ENCODE assay signal across 8 cellular contexts in the genomic region with DNA sequence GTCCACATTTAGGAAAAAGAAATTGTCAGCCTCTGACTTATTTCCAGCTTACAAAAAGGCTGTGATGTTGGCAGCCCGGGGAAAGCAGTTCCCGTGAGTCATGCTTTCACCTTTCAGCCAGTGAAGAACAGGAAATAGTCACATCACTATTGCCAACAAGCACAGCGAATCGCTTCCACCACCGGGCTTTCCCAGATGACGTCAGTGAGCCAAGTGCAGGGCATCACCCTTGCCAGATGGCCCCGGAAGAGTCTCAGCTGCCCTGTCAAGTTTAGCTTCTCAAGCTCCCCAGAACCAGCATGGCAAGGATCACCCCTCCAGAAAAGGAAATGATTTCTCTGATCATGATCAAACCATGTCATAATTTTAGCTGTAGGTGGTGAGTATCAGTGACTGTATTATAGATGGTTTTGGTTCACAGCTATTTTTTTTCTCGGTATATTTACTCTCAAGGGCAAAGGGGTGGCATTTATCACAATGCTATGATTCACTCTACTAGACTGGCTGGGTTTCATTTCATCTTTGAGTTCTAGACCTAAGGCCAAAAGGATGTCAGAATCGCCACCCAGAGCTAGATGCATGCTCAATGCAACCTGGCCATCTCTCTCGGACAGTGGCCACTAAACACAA. TPM values are rescaled to one million over a fixed set of nuclear protein-coding genes. Genes with fewer than 3 reads are reported as not detected.
A peak's percentile ranks its signal among the peaks of the same experiment; 100 is the strongest.
DNase-seq lines count a peak whose midpoint lies in the region; ATAC-seq and TF ChIP-seq lines count a peak whose summit lies in the region.

No MANE protein-coding gene starts in this region.

- H3K4me1 ChIP-seq in SJSA1 (replicated peaks) (peaks cover 20% of the 10 kb centered on the region), rectal smooth muscle tissue (ENCODE audit: control insufficient read depth, insufficient read depth, low read length) (peaks cover 3% of the 10 kb centered on the region), uterus (peaks cover 0 to 5% of the 10 kb centered on the region in 2 donors)

- H3K27me3 ChIP-seq in SJSA1 (replicated peaks) (no peaks in the 10 kb centered on the region), rectal smooth muscle tissue (ENCODE audit: control insufficient read depth, insufficient read depth, low read length) (no peaks in the 10 kb centered on the region), uterus (no peaks in the 10 kb centered on the region)

- no peaks in the 10 kb centered on the region for H3K9me3 Mint-ChIP-seq in activated naive CD4-positive, alpha-beta T cell treated with anti-CD3 and anti-CD28 coated beads, Interleukin-2, amount 10 ng/mL, durations not matched to agents 7 days and 5 days

- peaks cover 25% of the 10 kb centered on the region for H3K4me1 Mint-ChIP-seq in activated naive CD4-positive, alpha-beta T cell treated with anti-CD3 and anti-CD28 coated beads, Interleukin-2, amount 10 ng/mL, durations not matched to agents 7 days and 5 days

- intact Hi-C loops in uterus (cut with DNase I; ENCODE audit: low total_unique reads): no loop called here

- H3K36me3 ChIP-seq in SJSA1: no peaks in the 10 kb centered on the region
- no peaks in the 10 kb centered on the region for H3K36me3 ChIP-seq in rectal smooth muscle tissue (ENCODE audit: control insufficient read depth, insufficient read depth, low read length)
- no peaks in the 10 kb centered on the region for H3K36me3 ChIP-seq in uterus

- H3K4me3 ChIP-seq in SJSA1: no peak overlapping the region
- no peak overlapping the region for H3K4me3 ChIP-seq in rectal smooth muscle tissue (ENCODE audit: low read length)
- no peak overlapping the region for H3K4me3 ChIP-seq in uterus

- no peak for TF ChIP-seq CTCF in uterus (IDR thresholded peaks at IDR 0.05)

- DNase-seq in DMS 273 (lab: John Stamatoyannopoulos, UW; ENCODE audit: unreplicated experiment) (peak; percentile 96), HuH-7 (ENCODE audit: low spot score) (peak; percentile 26), SJSA1 (ENCODE audit: low read depth in 1 of 2, low spot score in 2 of 2) (peak; percentile 69 to 89), glomerular visceral epithelial cell (ENCODE audit: extremely low spot score) (peak; percentile 93), uterus (peak; percentile 80 to 90)
- peak; percentile 92 for DNase-seq in activated naive CD4-positive, alpha-beta T cell treated with anti-CD3 and anti-CD28 coated beads, Interleukin-2, amount 10 ng/mL, durations not matched to agents 7 days and 5 days

- CTCF ChIA-PET in activated naive CD4-positive, alpha-beta T cell treated with anti-CD3 and anti-CD28 coated beads, Interleukin-2, amount 10 ng/mL, durations not matched to agents 7 days and 5 days (lab: Charles Lee): interaction anchor here (0.6 to 1.1 kb wide), 2 partner anchors 107 to 163 kb away, joined by 3 to 4 read pairs; no protein-coding TSS in a partner anchor

- no peak overlapping the region for H3K9ac ChIP-seq in rectal smooth muscle tissue (ENCODE audit: low read length)

- no peaks in the 10 kb centered on the region for H3K27me3 Mint-ChIP-seq in activated naive CD4-positive, alpha-beta T cell treated with anti-CD3 and anti-CD28 coated beads, Interleukin-2, amount 10 ng/mL, durations not matched to agents 7 days and 5 days

- peak overlapping the region; percentile 39 for H3K4me3 Mint-ChIP-seq in activated naive CD4-positive, alpha-beta T cell treated with anti-CD3 and anti-CD28 coated beads, Interleukin-2, amount 10 ng/mL, durations not matched to agents 7 days and 5 days

- H3K27ac ChIP-seq in SJSA1 (peak overlapping the region; percentile 66), rectal smooth muscle tissue (ENCODE audit: low read depth, low read length) (peak overlapping the region; percentile 56), uterus (peak overlapping the region; percentile 80)

- TF ChIP-seq POLR2A in uterus (IDR thresholded peaks at IDR 0.05): no peak

- peak overlapping the region; percentile 84 for H3K27ac Mint-ChIP-seq in activated naive CD4-positive, alpha-beta T cell treated with anti-CD3 and anti-CD28 coated beads, Interleukin-2, amount 10 ng/mL, durations not matched to agents 7 days and 5 days

- ATAC-seq in GM21423 (IDR thresholded peaks at IDR 0.05; ENCODE audit: unreplicated experiment): peak; percentile 97

- H3K36me3 Mint-ChIP-seq in activated naive CD4-positive, alpha-beta T cell treated with anti-CD3 and anti-CD28 coated beads, Interleukin-2, amount 10 ng/mL, durations not matched to agents 7 days and 5 days: no peaks in the 10 kb centered on the region

- no peaks in the 10 kb centered on the region for H3K9me3 ChIP-seq in SJSA1 (replicated peaks)
- no peaks in the 10 kb centered on the region for H3K9me3 ChIP-seq in uterus

RNA-seq across cellular contexts. Expression of a gene that starts 32.9 kb away (rescaled TPM):
- total RNA-seq in SJSA1 (2014; rRNA removed; shearing (Covaris generic)): 0.66 and 2.2 TPM in 2 replicates
- total RNA-seq in uterus: 10 to 100 TPM in 1 of 4 donors, 1 to 10 TPM in 3; 3.6 to 23.1 (median 9.3) TPM

Comparison
In these comparisons a context has a peak if more than half of its experiments do, and no peak if none do; other contexts are left out.
1. DNase-seq: peak in every context shown above with its lines; median percentile 96 in DMS 273; 93 in glomerular visceral epithelial cell; 92 in activated naive CD4-positive, alpha-beta T cell treated with anti-CD3 and anti-CD28 coated beads, Interleukin-2, amount 10 ng/mL, durations not matched to agents 7 days and 5 days; 85 in uterus; 79 in SJSA1; 26 in HuH-7.